21 cellular contexts compared by ENCODE assay signal in genomic region chr1:107326823-107327445, GRCh38.
A peak's percentile ranks its signal among the peaks of the same experiment; 100 is the strongest.
DNase-seq lines count a peak whose midpoint lies in the region; TF ChIP-seq lines count a peak whose summit lies in the region.
"Had no signal": no experiment of that assay in that cellular context is flagged by ENCODE, and none has a peak within 500 bp of the region (broad histone marks: within the 10 kb centered on the region; RNA-seq: fewer than 3 reads in every experiment).

No MANE protein-coding gene starts in this region.

- no peak overlapping the region for H3K9ac ChIP-seq in colonic mucosa (ENCODE audit: low read depth in 2 of 2, low read length in 2 of 2)

- no peaks in the 10 kb centered on the region for H3K9me3 ChIP-seq in WERI-Rb-1 (ENCODE audit: severe bottlenecking)
- no peaks in the 10 kb centered on the region for H3K9me3 ChIP-seq in colonic mucosa
- H3K9me3 ChIP-seq: Caco-2, HAP-1, heart right ventricle, prostate gland, SJSA1 had no signal

- TF ChIP-seq CTCF in WERI-Rb-1 (IDR thresholded peaks at IDR 0.05; ENCODE audit: low read depth, low read length) (no peak), colonic mucosa (IDR thresholded peaks at IDR 0.05) (no peak)

- H3K27ac ChIP-seq in WERI-Rb-1 (peak overlapping the region; percentile 60), colonic mucosa (no peak overlapping the region)
- H3K27ac ChIP-seq: heart right ventricle, prostate gland, SJSA1 had no signal

- H3K27me3 ChIP-seq in WERI-Rb-1 (ENCODE audit: insufficient read depth, low read depth, severe bottlenecking) (no peaks in the 10 kb centered on the region), colonic mucosa (no peaks in the 10 kb centered on the region)
- H3K27me3 ChIP-seq: heart right ventricle had no signal

- H3K4me3 ChIP-seq in WERI-Rb-1 (ENCODE audit: low read depth, low read length) (no peak overlapping the region), colonic mucosa (no peak overlapping the region)
- H3K4me3 ChIP-seq: HAP-1, heart right ventricle, prostate gland, SJSA1 had no signal

- H3K36me3 ChIP-seq in WERI-Rb-1: no peaks in the 10 kb centered on the region
- no peaks in the 10 kb centered on the region for H3K36me3 ChIP-seq in colonic mucosa
- H3K36me3 ChIP-seq: HAP-1, heart right ventricle, prostate gland, SJSA1 had no signal

- H3K4me1 ChIP-seq in colonic mucosa: no peaks in the 10 kb centered on the region
- H3K4me1 ChIP-seq: Caco-2, HAP-1, heart right ventricle, prostate gland, SJSA1 had no signal

- peak; percentile 89 for DNase-seq in DMS 273 treated with DMSO at 0.1 percent for 48 hours (lab: John Stamatoyannopoulos, UW)
- DNase-seq in NCI-H1694 treated with DMSO at 0.1 percent for 48 hours (lab: John Stamatoyannopoulos, UW): peak; percentile 90
- peak; percentile 86 for DNase-seq in WERI-Rb-1
- peak; percentile 38 for DNase-seq in inferior parietal cortex (ENCODE audit: extremely low spot score)
- DNase-seq in NCI-H748 treated with DMSO at 0.1 percent for 48 hours (lab: John Stamatoyannopoulos, UW): no peak
- no peak for DNase-seq in DMS153 treated with DMSO at 0.1 percent for 48 hours (lab: John Stamatoyannopoulos, UW; ENCODE audit: unreplicated experiment)
- DNase-seq in NCI-H510A treated with DMSO at 0.1 percent for 48 hours (lab: John Stamatoyannopoulos, UW): no peak
- DNase-seq in colonic mucosa: no peak
- DNase-seq: activated CD4-positive, alpha-beta T cell treated with anti-CD3 and anti-CD28 coated beads for 36 hours; activated gamma-delta T cell; Caco-2; heart right ventricle; Kasumi-1; mesenchymal stem cell; NCI-H1436; OCI-M1; small intestine; T1000 had no signal

- intact Hi-C loops in colonic mucosa (cut with DNase I): no loop called here

Comparison
In these comparisons a context has a peak if more than half of its experiments do, and no peak if none do; other contexts are left out.
1. DNase-seq: peak in DMS 273 treated with DMSO at 0.1 percent for 48 hours (single experiment), NCI-H1694 treated with DMSO at 0.1 percent for 48 hours (single experiment), WERI-Rb-1 (single experiment) and inferior parietal cortex (single experiment); none in NCI-H748 treated with DMSO at 0.1 percent for 48 hours (single experiment), DMS153 treated with DMSO at 0.1 percent for 48 hours (single experiment), NCI-H510A treated with DMSO at 0.1 percent for 48 hours (single experiment) and colonic mucosa (single experiment).